10 cellular contexts compared by ENCODE assay signal in the genomic region with DNA sequence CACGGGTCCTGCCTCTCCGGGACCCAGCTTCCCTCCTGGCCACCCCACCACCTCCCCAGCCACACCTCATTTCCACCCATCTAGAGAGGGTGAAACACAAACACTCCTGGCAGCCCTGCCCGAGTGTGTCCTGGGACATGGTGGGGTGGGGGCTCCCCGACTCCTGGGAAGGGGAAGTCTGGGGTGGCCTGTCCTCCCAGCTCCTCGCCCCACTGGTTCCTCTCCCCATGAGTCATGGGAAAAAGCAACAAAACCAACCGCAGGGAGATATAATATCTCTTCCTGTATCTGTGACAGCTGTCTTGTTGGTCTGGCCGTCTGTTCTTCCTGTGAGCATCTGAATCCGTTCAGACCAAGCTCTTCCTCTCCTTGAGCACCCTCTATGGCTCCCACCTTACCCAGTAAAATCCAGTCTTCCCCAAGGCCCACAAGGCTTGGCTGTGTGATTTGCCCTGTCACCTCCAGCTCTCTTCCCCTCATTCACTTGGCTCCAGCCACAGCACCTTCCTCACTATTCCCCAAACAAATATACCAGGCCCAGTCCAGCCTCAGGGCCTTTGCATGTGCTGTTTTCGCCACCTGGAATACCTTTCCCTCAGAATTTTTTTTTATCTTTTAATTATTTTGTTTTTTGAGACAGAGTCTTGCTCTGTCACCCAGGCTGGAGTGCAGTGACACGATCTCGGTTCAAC. TPM values are rescaled to one million over a fixed set of nuclear protein-coding genes. Genes with fewer than 3 reads are reported as not detected.
DNase-seq lines count a peak whose midpoint lies in the region; ATAC-seq and TF ChIP-seq lines count a peak whose summit lies in the region.
"Not testable (repeated sequence)": the region's sequence is repeated elsewhere in the genome, so short reads cannot be mapped to it uniquely, and the experiment has no call there.
"Had no signal": no experiment of that assay in that cellular context is flagged by ENCODE, and none has a peak within 500 bp of the region (broad histone marks: within the 10 kb centered on the region; RNA-seq: fewer than 3 reads in every experiment).

No MANE protein-coding gene starts in this region.

- intact Hi-C loops in CD14-positive monocyte (cut with micrococcal nuclease): loop anchor here in 1 of 2 donors (10.0 kb wide), 2 partner anchors 110 to 410 kb away; a partner anchor contains a TSS

- H3K27ac Mint-ChIP-seq in CD14-positive monocyte: peak overlapping the region; percentile 98 to 100 (median 99)
- peak overlapping the region; percentile 27 for H3K27ac Mint-ChIP-seq in activated naive CD8-positive, alpha-beta T cell treated with anti-CD3 and anti-CD28 coated beads, Interleukin-2, amount 10 ng/mL, durations not matched to agents 7 days and 5 days

- peak; percentile 94 for DNase-seq in CD14-positive monocyte (ENCODE audit: low spot score)
- DNase-seq in Jurkat, Clone E6-1 (ENCODE audit: low read depth, low spot score): peak; percentile 49
- DNase-seq in SKM-1 treated with dmso at 0.1 percent for 144 hours (lab: John Stamatoyannopoulos, UW; ENCODE audit: unreplicated experiment): peak; percentile 95
- not testable (repeated sequence) for DNase-seq in activated naive CD8-positive, alpha-beta T cell treated with anti-CD3 and anti-CD28 coated beads, Interleukin-2, amount 10 ng/mL, durations not matched to agents 7 days and 5 days
- peak; percentile 42 for DNase-seq in globus pallidus (ENCODE audit: low spot score)
- peak; percentile 3 for DNase-seq in midbrain (lab: John Stamatoyannopoulos, UW)
- DNase-seq in stimulated activated CD8-positive, alpha-beta memory T cell treated with anti-CD3 and anti-CD28 coated beads, Interleukin-2, amount 100 ng/mL, for 48 hours (ENCODE audit: low read depth in 2 of 2): peak; percentile 4 to 13

- H3K9me3 Mint-ChIP-seq in CD14-positive monocyte; activated naive CD8-positive, alpha-beta T cell treated with anti-CD3 and anti-CD28 coated beads, Interleukin-2, amount 10 ng/mL, durations not matched to agents 7 days and 5 days: not testable (repeated sequence)

- not testable (repeated sequence) for H3K36me3 Mint-ChIP-seq in CD14-positive monocyte; activated naive CD8-positive, alpha-beta T cell treated with anti-CD3 and anti-CD28 coated beads, Interleukin-2, amount 10 ng/mL, durations not matched to agents 7 days and 5 days

- peak overlapping the region; percentile 66 to 77 for H3K4me3 Mint-ChIP-seq in CD14-positive monocyte
- H3K4me3 Mint-ChIP-seq in activated naive CD8-positive, alpha-beta T cell treated with anti-CD3 and anti-CD28 coated beads, Interleukin-2, amount 10 ng/mL, durations not matched to agents 7 days and 5 days: not testable (repeated sequence)

- H3K4me1 Mint-ChIP-seq in CD14-positive monocyte: peaks cover 55% of the 10 kb centered on the region
- not testable (repeated sequence) for H3K4me1 Mint-ChIP-seq in activated naive CD8-positive, alpha-beta T cell treated with anti-CD3 and anti-CD28 coated beads, Interleukin-2, amount 10 ng/mL, durations not matched to agents 7 days and 5 days

- not testable (repeated sequence) for H3K4me3 ChIP-seq in Jurkat, Clone E6-1 (ENCODE audit: low read length)

- peaks cover 0 to 11% (median 2%) of the 10 kb centered on the region in 3 donors for H3K27me3 Mint-ChIP-seq in CD14-positive monocyte (ENCODE audit: low read depth in 3 of 3)
- H3K27me3 Mint-ChIP-seq in activated naive CD8-positive, alpha-beta T cell treated with anti-CD3 and anti-CD28 coated beads, Interleukin-2, amount 10 ng/mL, durations not matched to agents 7 days and 5 days: peaks cover 23% of the 10 kb centered on the region

- TF ChIP-seq CTCF in CD14-positive monocyte (IDR thresholded peaks at IDR 0.05): not testable (repeated sequence)

- peak; percentile 47 for ATAC-seq in GM21360 (IDR thresholded peaks at IDR 0.05; ENCODE audit: unreplicated experiment)
- peak; percentile 42 for ATAC-seq in activated naive CD8-positive, alpha-beta T cell treated with anti-CD3 and anti-CD28 coated beads, Interleukin-2, amount 10 ng/mL, durations not matched to agents 7 days and 5 days (ENCODE audit: low read depth)

- POLR2A ChIA-PET in activated naive CD8-positive, alpha-beta T cell treated with anti-CD3 and anti-CD28 coated beads, Interleukin-2, amount 10 ng/mL, durations not matched to agents 7 days and 5 days (lab: Charles Lee): not testable (repeated sequence)

RNA-seq across cellular contexts. Expression of a gene that starts 6.9 kb away (rescaled TPM):
- polyA plus RNA-seq in CD14-positive monocyte: 10 to 100 TPM; 13.1 to 47.6 TPM
- polyA plus RNA-seq in Jurkat, Clone E6-1 (2012; ENCODE audit: insufficient read depth, insufficient read length): 6.8 TPM
- under 1 TPM; 0.44 to 0.54 TPM for total RNA-seq in activated naive CD8-positive, alpha-beta T cell treated with anti-CD3 and anti-CD28 coated beads, Interleukin-2, amount 10 ng/mL, durations not matched to agents 7 days and 5 days

RNA-seq across cellular contexts. Expression of a gene that starts 49.7 kb away (rescaled TPM):
- polyA plus RNA-seq in CD14-positive monocyte: not detected
- not detected for polyA plus RNA-seq in Jurkat, Clone E6-1 (2012; ENCODE audit: insufficient read depth, insufficient read length)
- not detected for total RNA-seq in activated naive CD8-positive, alpha-beta T cell treated with anti-CD3 and anti-CD28 coated beads, Interleukin-2, amount 10 ng/mL, durations not matched to agents 7 days and 5 days
- total RNA-seq: activated T-cell treated with anti-CD3 and anti-CD28 coated beads, Interleukin-2, amount 50 U/mL, for 4 hours; T-helper 2 cell treated with Interferon-gamma antibody and Interleukin-4, amounts not matched to agents 100 ng/mL and 5 ng/mL, for 36 hours had no signal

RNA-seq across cellular contexts. Expression of a gene that starts 49.7 kb away (rescaled TPM):
- polyA plus RNA-seq in CD14-positive monocyte: under 1 TPM; 0.02 to 0.15 TPM
- not detected for polyA plus RNA-seq in Jurkat, Clone E6-1 (2012; ENCODE audit: insufficient read depth, insufficient read length)
- total RNA-seq in activated naive CD8-positive, alpha-beta T cell treated with anti-CD3 and anti-CD28 coated beads, Interleukin-2, amount 10 ng/mL, durations not matched to agents 7 days and 5 days: not detected
- total RNA-seq: activated T-cell treated with anti-CD3 and anti-CD28 coated beads, Interleukin-2, amount 50 U/mL, for 4 hours; T-helper 2 cell treated with Interferon-gamma antibody and Interleukin-4, amounts not matched to agents 100 ng/mL and 5 ng/mL, for 36 hours had no signal
